37 cellular contexts compared by ENCODE assay signal in the genomic region with DNA sequence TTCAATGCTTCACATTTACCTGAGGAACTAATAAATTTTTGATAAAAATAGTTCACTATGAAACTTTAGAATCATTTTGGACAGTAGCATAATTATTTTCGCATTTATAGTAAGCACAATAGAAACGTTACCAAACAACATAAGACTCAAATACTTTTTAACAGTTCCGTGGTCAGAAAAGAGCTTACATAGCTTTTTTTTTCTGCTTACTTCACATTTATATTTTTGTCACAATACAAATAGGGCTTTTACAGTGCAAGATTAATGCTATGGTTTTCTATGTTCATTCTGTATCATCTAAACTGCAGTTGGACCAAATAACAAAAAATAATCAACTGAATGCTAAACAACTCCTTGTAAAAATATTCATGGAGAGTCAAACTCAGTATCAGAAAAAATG. TPM values are rescaled to one million over a fixed set of nuclear protein-coding genes. Genes with fewer than 3 reads are reported as not detected.
"Had no signal": no experiment of that assay in that cellular context is flagged by ENCODE, and none has a peak within 500 bp of the region (broad histone marks: within the 10 kb centered on the region; RNA-seq: fewer than 3 reads in every experiment).

No MANE protein-coding gene starts in this region.

- H3K27me3 ChIP-seq: adrenal gland, body of pancreas, brain microvascular endothelial cell, breast epithelium had no signal

- H3K36me3 ChIP-seq: adrenal gland, brain microvascular endothelial cell, breast epithelium had no signal

- H3K9me3 Mint-ChIP-seq: activated B cell treated with CpG ODN at 0.5 μM for 24 hours; activated CD4-positive, alpha-beta memory T cell treated with anti-CD3 and anti-CD28 coated beads for 36 hours; activated CD4-positive, alpha-beta T cell treated with anti-CD3 and anti-CD28 coated beads, Interleukin-2, amount 10 ng/mL, durations not matched to agents 24 days and 14 days; activated CD8-positive, alpha-beta T cell treated with anti-CD3 and anti-CD28 coated beads for 36 hours; activated naive CD4-positive, alpha-beta T cell treated with anti-CD3 and anti-CD28 coated beads for 36 hours; activated naive CD4-positive, alpha-beta T cell treated with anti-CD3 and anti-CD28 coated beads, Interleukin-2, amount 50 U/mL, for 72 hours; activated naive CD8-positive, alpha-beta T cell treated with anti-CD3 and anti-CD28 coated beads for 36 hours; activated T-cell treated with anti-CD3 and anti-CD28 coated beads, Interleukin-2, amount 50 U/mL, for 4 hours; activated T-helper 17 cell treated with anti-CD3 and anti-CD28 coated beads, Interleukin-2, amount 50 U/mL, for 72 hours; T-helper 1 cell treated with Interleukin-12 subunit alpha and Interleukin-12 subunit beta and Interleukin-4 antibody, amounts not matched to agents 30 μg/mL and 1 μg/mL, for 36 hours; T-helper 2 cell treated with Interferon-gamma antibody and Interleukin-4, amounts not matched to agents 5 μg/mL and 100 μg/mL, for 36 hours had no signal

- FAIRE-seq: astrocyte, TTC549 had no signal

- DNase-seq: activated B cell treated with CpG ODN at 0.5 μM for 24 hours; activated CD4-positive, alpha-beta memory T cell treated with anti-CD3 and anti-CD28 coated beads for 36 hours; activated CD4-positive, alpha-beta T cell treated with anti-CD3 and anti-CD28 coated beads for 4 hours; activated CD4-positive, alpha-beta T cell treated with anti-CD3 and anti-CD28 coated beads, Interleukin-2, amount 10 ng/mL, durations not matched to agents 24 days and 14 days; activated CD4-positive, alpha-beta T cell treated with anti-CD3 and anti-CD28 coated beads, Interleukin-2, amount 50 U/mL, for 1 hour; activated CD4-positive, alpha-beta T cell treated with anti-CD3 and anti-CD28 coated beads, Interleukin-2, amount 50 U/mL, for 4 hours; activated CD4-positive, CD25-positive, alpha-beta regulatory T cell treated with anti-CD3 and anti-CD28 coated beads, Interleukin-2, amount 50 U/mL, for 72 hours; activated CD8-positive, alpha-beta memory T cell treated with anti-CD3 and anti-CD28 coated beads, Interleukin-2, amount 50 U/mL, for 4 hours; activated CD8-positive, alpha-beta T cell treated with anti-CD3 and anti-CD28 coated beads for 36 hours; activated effector memory CD4-positive, alpha-beta T cell treated with anti-CD3 and anti-CD28 coated beads, Interleukin-2, amount 50 U/mL, for 16 hours; activated gamma-delta T cell treated with Interleukin-2 at 50 U/mL for 16 hours; activated naive CD4-positive, alpha-beta T cell; activated naive CD4-positive, alpha-beta T cell treated with anti-CD3 and anti-CD28 coated beads for 36 hours; activated naive CD4-positive, alpha-beta T cell treated with anti-CD3 and anti-CD28 coated beads, Interleukin-2, amount 50 U/mL, for 16 hours; activated naive CD8-positive, alpha-beta T cell treated with anti-CD3 and anti-CD28 coated beads for 36 hours; activated T-cell treated with anti-CD3 and anti-CD28 coated beads for 4 hours; activated T-cell treated with anti-CD3 and anti-CD28 coated beads, Interleukin-2, amount 50 U/mL, for 1 hour; activated T-cell treated with anti-CD3 and anti-CD28 coated beads, Interleukin-2, amount 50 U/mL, for 4 hours; activated T-cell treated with anti-CD3 and anti-CD28 coated beads, Interleukin-2, amount 50 U/mL, for 72 hours; adrenal gland; amniotic stem cell; aorta; body of pancreas; brain microvascular endothelial cell; central memory CD4-positive, alpha-beta T cell; T-helper 2 cell; T-helper 9 cell had no signal

- H3K4me3 Mint-ChIP-seq: activated B cell treated with CpG ODN at 0.5 μM for 24 hours; activated CD4-positive, alpha-beta memory T cell treated with anti-CD3 and anti-CD28 coated beads for 36 hours; activated CD4-positive, alpha-beta T cell treated with anti-CD3 and anti-CD28 coated beads, Interleukin-2, amount 10 ng/mL, durations not matched to agents 24 days and 14 days; activated CD8-positive, alpha-beta T cell treated with anti-CD3 and anti-CD28 coated beads for 36 hours; activated naive CD4-positive, alpha-beta T cell treated with anti-CD3 and anti-CD28 coated beads for 36 hours; activated naive CD8-positive, alpha-beta T cell treated with anti-CD3 and anti-CD28 coated beads for 36 hours; activated T-cell treated with anti-CD3 and anti-CD28 coated beads, Interleukin-2, amount 50 U/mL, for 4 hours; activated T-cell treated with anti-CD3 and anti-CD28 coated beads, Interleukin-2, amount 50 U/mL, for 72 hours; activated T-helper 1 cell treated with anti-CD3 and anti-CD28 coated beads, Interleukin-12 subunit alpha, Interleukin-12 subunit beta, Interleukin-2, Interleukin-4 antibody, amounts not matched to agents 30 ng/mL and 10 ng/mL and 1 ng/mL, durations not matched to agents 14 hours and 24 hours and 36 hours; activated T-helper 17 cell treated with anti-CD3 and anti-CD28 coated beads, Interleukin-2, amount 50 U/mL, for 72 hours; T-helper 1 cell treated with Interleukin-12 subunit alpha and Interleukin-12 subunit beta and Interleukin-4 antibody, amounts not matched to agents 30 μg/mL and 1 μg/mL, for 36 hours; T-helper 2 cell treated with Interferon-gamma antibody and Interleukin-4, amounts not matched to agents 5 μg/mL and 100 μg/mL, for 36 hours had no signal

- H3K4me1 ChIP-seq: breast epithelium had no signal

- ATAC-seq: activated CD8-positive, alpha-beta T cell treated with anti-CD3 and anti-CD28 coated beads for 36 hours; activated naive CD4-positive, alpha-beta T cell treated with anti-CD3 and anti-CD28 coated beads, Interleukin-2, amount 50 U/mL, for 72 hours; activated T-cell treated with anti-CD3 and anti-CD28 coated beads, Interleukin-2, amount 50 U/mL, for 4 hours; activated T-cell treated with anti-CD3 and anti-CD28 coated beads, Interleukin-2, amount 50 U/mL, for 72 hours; activated T-helper 17 cell treated with anti-CD3 and anti-CD28 coated beads, Interleukin-2, amount 50 U/mL, for 72 hours; body of pancreas had no signal

- H3K9me3 ChIP-seq: adrenal gland, body of pancreas, breast epithelium had no signal

- H3K27ac Mint-ChIP-seq: activated B cell treated with CpG ODN at 0.5 μM for 24 hours; activated CD4-positive, alpha-beta memory T cell treated with anti-CD3 and anti-CD28 coated beads for 36 hours; activated CD4-positive, alpha-beta T cell treated with anti-CD3 and anti-CD28 coated beads, Interleukin-2, amount 10 ng/mL, durations not matched to agents 24 days and 14 days; activated CD8-positive, alpha-beta T cell treated with anti-CD3 and anti-CD28 coated beads for 36 hours; activated naive CD4-positive, alpha-beta T cell treated with anti-CD3 and anti-CD28 coated beads for 36 hours; activated naive CD4-positive, alpha-beta T cell treated with anti-CD3 and anti-CD28 coated beads, Interleukin-2, amount 50 U/mL, for 72 hours; activated naive CD8-positive, alpha-beta T cell treated with anti-CD3 and anti-CD28 coated beads for 36 hours; activated T-cell treated with anti-CD3 and anti-CD28 coated beads, Interleukin-2, amount 50 U/mL, for 72 hours; activated T-helper 1 cell treated with anti-CD3 and anti-CD28 coated beads, Interleukin-12 subunit alpha, Interleukin-12 subunit beta, Interleukin-2, Interleukin-4 antibody, amounts not matched to agents 30 ng/mL and 10 ng/mL and 1 ng/mL, durations not matched to agents 14 hours and 24 hours and 36 hours; activated T-helper 17 cell treated with anti-CD3 and anti-CD28 coated beads, Interleukin-2, amount 50 U/mL, for 72 hours; T-helper 1 cell treated with Interleukin-12 subunit alpha and Interleukin-12 subunit beta and Interleukin-4 antibody, amounts not matched to agents 30 μg/mL and 1 μg/mL, for 36 hours; T-helper 2 cell treated with Interferon-gamma antibody and Interleukin-4, amounts not matched to agents 5 μg/mL and 100 μg/mL, for 36 hours had no signal

- H3K4me3 ChIP-seq: adrenal gland, body of pancreas, breast epithelium had no signal

- H3K36me3 Mint-ChIP-seq: activated CD4-positive, alpha-beta memory T cell treated with anti-CD3 and anti-CD28 coated beads for 36 hours; activated naive CD4-positive, alpha-beta T cell treated with anti-CD3 and anti-CD28 coated beads, Interleukin-2, amount 50 U/mL, for 72 hours; activated naive CD8-positive, alpha-beta T cell treated with anti-CD3 and anti-CD28 coated beads for 36 hours had no signal

- H3K27ac ChIP-seq: adrenal gland, body of pancreas, brain microvascular endothelial cell, breast epithelium, VCaP had no signal

RNA-seq across cellular contexts. Expression of a gene that starts 26.5 kb away (rescaled TPM):
- total RNA-seq: activated CD4-positive, alpha-beta memory T cell treated with anti-CD3 and anti-CD28 coated beads for 36 hours; activated CD4-positive, alpha-beta T cell treated with anti-CD3 and anti-CD28 coated beads, Interleukin-2, amount 10 ng/mL, durations not matched to agents 24 days and 14 days; activated CD8-positive, alpha-beta memory T cell treated with anti-CD3 and anti-CD28 coated beads for 36 hours; activated naive CD4-positive, alpha-beta T cell treated with anti-CD3 and anti-CD28 coated beads for 36 hours; activated T-helper 1 cell treated with anti-CD3 and anti-CD28 coated beads, Interleukin-12 subunit alpha, Interleukin-12 subunit beta, Interleukin-2, Interleukin-4 antibody, amounts not matched to agents 30 ng/mL and 10 ng/mL and 1 ng/mL, durations not matched to agents 14 hours and 24 hours and 36 hours had no signal
